1 cellular context compared by ENCODE assay signal in genomic region chr20:19867074-19867473, GRCh38.
TF ChIP-seq lines count a peak whose summit lies in the region.

No MANE protein-coding gene starts in this region.

TF ChIP-seq in HepG2, 621 proteins besides CTCF, POLR2A, EP300 and RAD21 (continued from another document):
- TF ChIP-seq ZMYM4 (CRISPR knock-in tag; IDR thresholded peaks at IDR 0.05): no peak
